19 cellular contexts compared by ENCODE assay signal in the genomic region with DNA sequence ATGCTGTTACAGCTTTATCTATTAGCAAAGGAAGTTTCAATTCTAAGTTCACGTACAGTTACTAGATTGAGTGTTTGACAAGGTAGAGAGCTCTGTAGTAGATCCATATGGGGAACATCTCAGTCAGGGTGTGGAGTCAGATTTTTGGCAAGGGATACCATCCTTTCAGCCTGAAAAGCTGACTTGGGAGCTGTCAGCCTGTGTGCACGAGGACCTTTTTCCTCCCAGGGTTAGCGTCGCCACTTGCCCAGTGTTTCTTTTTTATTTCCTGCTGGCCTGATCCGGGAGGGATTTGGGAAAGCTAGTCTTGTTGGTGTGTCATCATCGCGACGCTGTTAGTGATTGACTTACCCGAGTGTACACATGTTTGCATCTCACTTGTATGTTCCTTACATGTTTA.
"Had no signal": no experiment of that assay in that cellular context is flagged by ENCODE, and none has a peak within 500 bp of the region (broad histone marks: within the 10 kb centered on the region; RNA-seq: fewer than 3 reads in every experiment).

No MANE protein-coding gene starts in this region.

- H3K27me3 Mint-ChIP-seq: activated naive CD8-positive, alpha-beta T cell treated with anti-CD3 and anti-CD28 coated beads, Interleukin-2, amount 10 ng/mL, durations not matched to agents 7 days and 5 days; stimulated activated naive CD8-positive, alpha-beta T cell treated with anti-CD3 and anti-CD28 coated beads, Interleukin-15, Interleukin-2, amounts not matched to agents 100 ng/mL and 50 ng/mL, for 24 hours had no signal

- H3K9me3 ChIP-seq: esophagus squamous epithelium, gastrocnemius medialis, ovary, thoracic aorta had no signal

- H3K4me1 Mint-ChIP-seq: activated naive CD8-positive, alpha-beta T cell treated with anti-CD3 and anti-CD28 coated beads, Interleukin-2, amount 10 ng/mL, durations not matched to agents 7 days and 5 days; neural crest cell had no signal

- H3K4me3 Mint-ChIP-seq: activated naive CD8-positive, alpha-beta T cell treated with anti-CD3 and anti-CD28 coated beads, Interleukin-2, amount 10 ng/mL, durations not matched to agents 7 days and 5 days; neural crest cell; stimulated activated naive CD8-positive, alpha-beta T cell treated with anti-CD3 and anti-CD28 coated beads, Interleukin-15, Interleukin-2, amounts not matched to agents 100 ng/mL and 50 ng/mL, for 24 hours had no signal

- DNase-seq: activated CD4-positive, alpha-beta T cell treated with anti-CD3 and anti-CD28 coated beads, Interleukin-2, amount 50 U/mL, for 1 hour; activated naive CD4-positive, alpha-beta T cell; activated naive CD8-positive, alpha-beta T cell treated with anti-CD3 and anti-CD28 coated beads, Interleukin-2, amount 10 ng/mL, durations not matched to agents 7 days and 5 days; activated T-cell treated with anti-CD3 and anti-CD28 coated beads for 4 hours; anterior cingulate cortex; brain microvascular endothelial cell; effector CD8-positive, alpha-beta T cell; esophagus squamous epithelium; gastrocnemius medialis; mesendoderm; ovary; small intestine; stimulated activated CD4-positive, alpha-beta T cell treated with anti-CD3 and anti-CD28 coated beads, Interleukin-4, amount 100 ng/mL, for 4 hours had no signal

- H3K9me3 Mint-ChIP-seq: neural crest cell had no signal

- H3K36me3 ChIP-seq: brain microvascular endothelial cell, esophagus squamous epithelium, gastrocnemius medialis, ovary, thoracic aorta had no signal

- ATAC-seq: activated CD4-positive, CD25-positive, alpha-beta regulatory T cell treated with anti-CD3 and anti-CD28 coated beads, Interleukin-2, amount 50 U/mL, for 24 hours; gastrocnemius medialis had no signal

- FAIRE-seq: endothelial cell of umbilical vein, islet of Langerhans, small intestine had no signal

- H3K27ac Mint-ChIP-seq: activated naive CD8-positive, alpha-beta T cell treated with anti-CD3 and anti-CD28 coated beads, Interleukin-2, amount 10 ng/mL, durations not matched to agents 7 days and 5 days; stimulated activated naive CD8-positive, alpha-beta T cell treated with anti-CD3 and anti-CD28 coated beads, Interleukin-15, Interleukin-2, amounts not matched to agents 100 ng/mL and 50 ng/mL, for 24 hours had no signal

- H3K4me3 ChIP-seq: esophagus squamous epithelium, gastrocnemius medialis, ovary, thoracic aorta had no signal

- H3K27me3 ChIP-seq: brain microvascular endothelial cell, esophagus squamous epithelium, gastrocnemius medialis, ovary had no signal

- H3K27ac ChIP-seq: brain microvascular endothelial cell, esophagus squamous epithelium, gastrocnemius medialis, ovary, thoracic aorta had no signal
